27 cellular contexts compared by ENCODE assay signal in the genomic region with DNA sequence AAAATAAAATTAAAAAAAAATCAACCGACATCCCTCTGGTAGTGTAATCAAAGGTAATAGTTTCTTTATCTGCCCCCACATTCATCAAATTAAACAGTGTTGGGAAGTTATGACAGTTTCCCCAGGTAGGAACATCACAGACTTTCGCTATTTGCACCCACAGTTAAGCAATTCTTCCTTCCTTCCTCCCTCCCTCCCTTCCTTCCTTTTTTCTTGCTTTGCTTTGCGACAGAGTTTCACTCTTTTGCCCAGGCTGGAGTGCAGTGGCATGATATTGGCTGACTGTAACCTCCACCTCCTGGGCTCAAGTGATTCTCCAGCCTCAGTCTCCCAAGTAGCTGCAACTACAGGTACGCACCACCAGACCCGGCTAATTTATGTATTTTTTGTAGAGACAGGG.
"Had no signal": no experiment of that assay in that cellular context is flagged by ENCODE, and none has a peak within 500 bp of the region (broad histone marks: within the 10 kb centered on the region; RNA-seq: fewer than 3 reads in every experiment).

No MANE protein-coding gene starts in this region.

- H3K4me1 ChIP-seq: adrenal gland, body of pancreas, colonic mucosa, gastroesophageal sphincter, pancreas, prostate gland, tibial artery had no signal

- DNase-seq: activated CD4-positive, alpha-beta memory T cell treated with anti-CD3 and anti-CD28 coated beads for 36 hours; activated CD4-positive, alpha-beta T cell treated with anti-CD3 and anti-CD28 coated beads, Interleukin-2, amount 10 ng/mL, durations not matched to agents 24 days and 14 days; activated CD4-positive, CD25-positive, alpha-beta regulatory T cell treated with anti-CD3 and anti-CD28 coated beads, Interleukin-2, amount 50 U/mL, for 72 hours; activated CD8-positive, alpha-beta memory T cell treated with anti-CD3 and anti-CD28 coated beads, Interleukin-2, amount 50 U/mL, for 4 hours; activated effector memory CD4-positive, alpha-beta T cell treated with anti-CD3 and anti-CD28 coated beads, Interleukin-2, amount 50 U/mL, for 16 hours; activated naive CD4-positive, alpha-beta T cell treated with anti-CD3 and anti-CD28 coated beads for 36 hours; activated naive CD8-positive, alpha-beta T cell treated with anti-CD3 and anti-CD28 coated beads for 36 hours; activated T-cell treated with anti-CD3 and anti-CD28 coated beads, Interleukin-2, amount 50 U/mL, for 1 hour; adrenal gland; aorta; body of pancreas; cerebellar nuclear complex; colonic mucosa; effector CD8-positive, alpha-beta T cell; left cardiac atrium; midbrain; naive thymus-derived CD4-positive, alpha-beta T cell; nucleus accumbens; pancreas; retina; stimulated activated naive CD4-positive, alpha-beta T cell; T1000; tibial artery had no signal

- ATAC-seq: body of pancreas; gastroesophageal sphincter; left cardiac atrium; naive thymus-derived CD4-positive, alpha-beta T cell; pancreas had no signal

- H3K36me3 ChIP-seq: adrenal gland, colonic mucosa, gastroesophageal sphincter, pancreas, prostate gland, suprapubic skin, tibial artery had no signal

- H3K27me3 ChIP-seq: adrenal gland, body of pancreas, gastroesophageal sphincter, pancreas, suprapubic skin, tibial artery had no signal

- H3K4me2 ChIP-seq: hepatocyte had no signal

- H3K9me3 ChIP-seq: adrenal gland, body of pancreas, colonic mucosa, pancreas, prostate gland, suprapubic skin, tibial artery had no signal

- H3K27ac ChIP-seq: adrenal gland, body of pancreas, colonic mucosa, gastroesophageal sphincter, hepatocyte, pancreas, prostate gland, suprapubic skin, tibial artery had no signal

- H3K4me3 ChIP-seq: adrenal gland, body of pancreas, colonic mucosa, gastroesophageal sphincter, hepatocyte, pancreas, prostate gland, suprapubic skin, tibial artery had no signal
